Comparison of ENCODE assay signal across 9 cellular contexts in genomic region chr6:33320315-33321181, GRCh38. TPM values are rescaled to one million over a fixed set of nuclear protein-coding genes. Genes with fewer than 3 reads are reported as not detected.
DNase-seq lines count a peak whose midpoint lies in the region; ATAC-seq and TF ChIP-seq lines count a peak whose summit lies in the region.
"Had no signal": no experiment of that assay in that cellular context is flagged by ENCODE, and none has a peak within 500 bp of the region (broad histone marks: within the 10 kb centered on the region; RNA-seq: fewer than 3 reads in every experiment).

No MANE protein-coding gene starts in this region.

- peak overlapping the region; percentile 42; the same call in 1 of the 2 replicates for H3K27ac ChIP-seq in SK-N-MC

- H3K9ac ChIP-seq in SK-N-MC (ENCODE audit: insufficient read length): peak overlapping the region; percentile 97

- in situ Hi-C loops in GM13976 (cut with MboI; ENCODE audit: low sequenced_read_pairs, unreplicated experiment): no loop called here

- H3K9me3 ChIP-seq in SK-N-MC (ENCODE audit: low read depth, low read length): no peaks in the 10 kb centered on the region

- no peaks in the 10 kb centered on the region for H3K9me3 Mint-ChIP-seq in progenitor cell of endocrine pancreas (ENCODE audit: low read depth)

- peaks cover 26% of the 10 kb centered on the region for H3K36me3 Mint-ChIP-seq in progenitor cell of endocrine pancreas (ENCODE audit: insufficient read depth)

- DNase-seq in GM03348 (ENCODE audit: low spot score) (peak; percentile 84), SK-N-MC (ENCODE audit: low read depth, low spot score) (no peak), fibroblast of mammary gland (ENCODE audit: low read depth) (peak; percentile 96), progenitor cell of endocrine pancreas (ENCODE audit: low spot score, unreplicated experiment) (no peak), NCI-H128 (lab: John Stamatoyannopoulos, UW; ENCODE audit: unreplicated experiment) (no peak), MV-4-11 (lab: John Stamatoyannopoulos, UW) (no peak), GM13976 (ENCODE audit: low spot score) (no peak)
- DNase-seq: KBM-7 had no signal

- TF ChIP-seq CTCF in fibroblast of mammary gland (conservative IDR thresholded peaks at IDR 0.05; ENCODE audit: control insufficient read depth, insufficient read depth, low read depth, low read length): no peak
- TF ChIP-seq CTCF in progenitor cell of endocrine pancreas (IDR thresholded peaks at IDR 0.05; ENCODE audit: unreplicated experiment): no peak
- no peak for TF ChIP-seq CTCF in GM13976 (IDR thresholded peaks at IDR 0.05; ENCODE audit: borderline replicate concordance, control extremely low read depth, extremely low read depth, insufficient read depth, missing control alignments)

- peaks cover 36% of the 10 kb centered on the region for H3K4me1 Mint-ChIP-seq in progenitor cell of endocrine pancreas (ENCODE audit: low read depth)

- peak overlapping the region; percentile 85 for H3K27ac Mint-ChIP-seq in progenitor cell of endocrine pancreas

- H3K36me3 ChIP-seq in SK-N-MC (ENCODE audit: insufficient read depth, low read length): peaks cover 33% of the 10 kb centered on the region

- no peaks in the 10 kb centered on the region for H3K27me3 Mint-ChIP-seq in progenitor cell of endocrine pancreas

- ATAC-seq in GM19023 (IDR thresholded peaks at IDR 0.05; ENCODE audit: unreplicated experiment): no peak

- peak overlapping the region; percentile 64 for H3K4me3 Mint-ChIP-seq in progenitor cell of endocrine pancreas (ENCODE audit: low read depth)

- H3K4me3 ChIP-seq in SK-N-MC (peak overlapping the region; percentile 87; the same call in 1 of the 2 replicates), fibroblast of mammary gland (ENCODE audit: control insufficient read depth, low read depth, low read length) (peak overlapping the region; percentile 85)

RNA-seq across cellular contexts. Expression of gene DAXX, which starts 2.2 kb away (rescaled TPM):
- 47.5 and 48.4 TPM in 2 replicates for total RNA-seq in progenitor cell of endocrine pancreas

RNA-seq across cellular contexts. Expression of gene ZBTB22, which starts 3.0 kb away (rescaled TPM):
- total RNA-seq in progenitor cell of endocrine pancreas: 27.3 and 28.1 TPM in 2 replicates

RNA-seq across cellular contexts. Expression of gene TAPBP, which starts 6.7 kb away (rescaled TPM):
- total RNA-seq in progenitor cell of endocrine pancreas: 20.2 and 22.3 TPM in 2 replicates

RNA-seq across cellular contexts. Expression of gene RGL2, which starts 21.8 kb away (rescaled TPM):
- 175 and 196 TPM in 2 replicates for total RNA-seq in progenitor cell of endocrine pancreas

RNA-seq across cellular contexts. Expression of gene PFDN6, which starts 31.1 kb away (rescaled TPM):
- total RNA-seq in progenitor cell of endocrine pancreas: 46.1 and 52.1 TPM in 2 replicates

Comparison
In these comparisons a context has a peak if more than half of its experiments do, and no peak if none do; other contexts are left out.
1. DNase-seq: peak in GM03348 (single experiment) and fibroblast of mammary gland (single experiment); none in SK-N-MC (single experiment), progenitor cell of endocrine pancreas (single experiment), NCI-H128 (single experiment), MV-4-11 (single experiment) and GM13976 (single experiment).